ENCODE assay signal across 8 cellular contexts in genomic region chr16:67170948-67171649, GRCh38. TPM values are rescaled to one million over a fixed set of nuclear protein-coding genes. Genes with fewer than 3 reads are reported as not detected.
DNase-seq lines count a peak whose midpoint lies in the region; ATAC-seq and TF ChIP-seq lines count a peak whose summit lies in the region.

No MANE protein-coding gene starts in this region.

- peak overlapping the region; percentile 91 to 97 (median 95) for H3K9ac ChIP-seq in skeletal muscle tissue (ENCODE audit: low read depth in 1 of 3, low read length in 3 of 3)

- H3K27me3 ChIP-seq in heart left ventricle, result peaks cover 0 to 23% (median 0%) of the 10 kb centered on the region in 9 donors
- no peaks in the 10 kb centered on the region for H3K27me3 ChIP-seq in skeletal muscle tissue (ENCODE audit: control insufficient read depth in 3 of 3, insufficient read depth in 3 of 3, low read length in 3 of 3)

- H3K9me3 ChIP-seq in T-helper 17 cell (ENCODE audit: control insufficient read depth, low read length, poor library complexity, severe bottlenecking) (no peaks in the 10 kb centered on the region), heart left ventricle (no peaks in the 10 kb centered on the region), skeletal muscle tissue (ENCODE audit: control insufficient read depth in 3 of 3, low read length in 3 of 3) (no peaks in the 10 kb centered on the region)

- H3K27ac Mint-ChIP-seq in T-helper 17 cell, result peak overlapping the region; percentile 41

- H3K4me1 Mint-ChIP-seq in T-helper 17 cell, result peaks cover 30% of the 10 kb centered on the region

- H3K27ac ChIP-seq in heart left ventricle (peak overlapping the region; percentile 89 to 98 (median 95)), skeletal muscle tissue (ENCODE audit: low read depth, low read length) (peak overlapping the region; percentile 93)

- no peak for TF ChIP-seq CTCF in heart left ventricle (IDR thresholded peaks at IDR 0.05)

- ATAC-seq in GM21737 (IDR thresholded peaks at IDR 0.05; ENCODE audit: unreplicated experiment) (peak; percentile 2), T-helper 17 cell (no peak), heart left ventricle (peak; percentile 3 to 10 (median 6)), GM19467 (IDR thresholded peaks at IDR 0.05; ENCODE audit: unreplicated experiment) (no peak)

- 33 to 48% (median 41%) methylated on average over 14 of the region's 14 CpGs for WGBS in heart left ventricle, 4 donors

- DNase-seq in T-helper 17 cell (no peak), heart left ventricle (no peak), NCI-H524 (lab: John Stamatoyannopoulos, UW) (no peak), NOMO-1 treated with dmso at 0.1 percent for 144 hours (lab: John Stamatoyannopoulos, UW; ENCODE audit: unreplicated experiment) (no peak)
- DNase-seq in stimulated activated naive CD4-positive, alpha-beta T cell treated with Interleukin-2 at 50 U/mL for 16 hours (lab: John Stamatoyannopoulos, UW), result no peak

- H3K4me3 ChIP-seq in heart left ventricle, result peak overlapping the region; percentile 30 to 71 (median 57)
- H3K4me3 ChIP-seq in skeletal muscle tissue (ENCODE audit: low read length in 3 of 3), result peak overlapping the region; percentile 71 to 84 (median 77)

- H3K36me3 ChIP-seq in heart left ventricle, result peaks cover 0 to 9% (median 0%) of the 10 kb centered on the region in 9 donors
- peaks cover 18 to 28% (median 23%) of the 10 kb centered on the region in 3 donors for H3K36me3 ChIP-seq in skeletal muscle tissue (ENCODE audit: control insufficient read depth in 3 of 3, insufficient read depth in 3 of 3, low read length in 3 of 3)

- H3K4me1 ChIP-seq in heart left ventricle (peaks cover 5 to 60% (median 49%) of the 10 kb centered on the region in 12 donors), skeletal muscle tissue (ENCODE audit: control insufficient read depth in 3 of 3, insufficient read depth in 3 of 3, low read length in 3 of 3) (peaks cover 65 to 77% (median 66%) of the 10 kb centered on the region in 3 donors)

- H3K4me3 Mint-ChIP-seq in T-helper 17 cell, result peak overlapping the region; percentile 89

- H3K27me3 Mint-ChIP-seq in T-helper 17 cell, result peaks cover 23% of the 10 kb centered on the region

- intact Hi-C loops in heart left ventricle (cut with DNase I), result loop anchor here in 3 of 10 donors (5.0 to 10.0 kb wide), 2 partner anchors 56 to 76 kb away; partner anchors contain the start of genes FHOD1 (in 2 of the 3) and SLC9A5 (in 2 of the 3)

- peaks cover 2% of the 10 kb centered on the region for H3K36me3 Mint-ChIP-seq in T-helper 17 cell (ENCODE audit: low read depth)

- TF ChIP-seq POLR2A in heart left ventricle (IDR thresholded peaks at IDR 0.05), result peak in 1 of 2 donors; percentile 10

RNA-seq across cellular contexts. Expression of gene NOL3, which starts 0.8 kb away (rescaled TPM):
- 1 to 10 TPM; 4.3 to 5.5 TPM for total RNA-seq in T-helper 17 cell
- total RNA-seq in heart left ventricle, result 100 to 1,000 TPM in 1 of 9 donors, 10 to 100 TPM in 8; 64.9 to 119 (median 77.4) TPM
- 100 to 1,000 TPM; 112 to 121 TPM for polyA plus RNA-seq in heart left ventricle
- total RNA-seq in skeletal muscle tissue, result 11.0 TPM

RNA-seq across cellular contexts. Expression of gene HSF4, which starts 6.6 kb away (rescaled TPM):
- total RNA-seq in T-helper 17 cell (10 to 100 TPM; 54.5 to 80.9 TPM), heart left ventricle (10 to 100 TPM; 11.6 to 62.4 (median 35.4) TPM), skeletal muscle tissue (3.7 TPM)
- polyA plus RNA-seq in heart left ventricle, result 10 to 100 TPM in 1 of 2 donors, 1 to 10 TPM in 1; 5.9 to 62.5 TPM

RNA-seq across cellular contexts. Expression of gene FBXL8, which starts 11.3 kb away (rescaled TPM):
- total RNA-seq in T-helper 17 cell (10 to 100 TPM; 50.0 to 55.1 TPM), heart left ventricle (10 to 100 TPM in 1 of 9 donors, 1 to 10 TPM in 8; 5.0 to 13.4 (median 7.2) TPM), skeletal muscle tissue (1.6 TPM)
- 1 to 10 TPM; 5.4 to 9.2 TPM for polyA plus RNA-seq in heart left ventricle

RNA-seq across cellular contexts. Expression of gene TRADD, which starts 11.4 kb away (rescaled TPM):
- 100 to 1,000 TPM in 1 of 2 donors, 10 to 100 TPM in 1; 92.7 to 103 TPM for total RNA-seq in T-helper 17 cell
- total RNA-seq in heart left ventricle, result 10 to 100 TPM in 4 of 9 donors, 1 to 10 TPM in 5; 4.7 to 14.3 (median 8.4) TPM
- polyA plus RNA-seq in heart left ventricle, result 10 to 100 TPM in 1 of 2 donors, 1 to 10 TPM in 1; 6.8 to 16.2 TPM
- total RNA-seq in skeletal muscle tissue, result 6.3 TPM

RNA-seq across cellular contexts. Expression of gene MATCAP1, which starts 12.7 kb away (rescaled TPM):
- total RNA-seq in T-helper 17 cell (10 to 100 TPM; 16.0 to 19.7 TPM), heart left ventricle (10 to 100 TPM in 5 of 9 donors, 1 to 10 TPM in 4; 4.1 to 21.6 (median 11.1) TPM), skeletal muscle tissue (5.2 TPM)
- 10 to 100 TPM; 10.2 to 15.5 TPM for polyA plus RNA-seq in heart left ventricle

Comparison
In these comparisons a context has a peak if more than half of its experiments do, and no peak if none do; other contexts are left out.
1. ATAC-seq: peak in GM21737 (single experiment) and heart left ventricle (4 of 4); none in T-helper 17 cell (single experiment) and GM19467 (single experiment).